31 cellular contexts compared by ENCODE assay signal in the genomic region with DNA sequence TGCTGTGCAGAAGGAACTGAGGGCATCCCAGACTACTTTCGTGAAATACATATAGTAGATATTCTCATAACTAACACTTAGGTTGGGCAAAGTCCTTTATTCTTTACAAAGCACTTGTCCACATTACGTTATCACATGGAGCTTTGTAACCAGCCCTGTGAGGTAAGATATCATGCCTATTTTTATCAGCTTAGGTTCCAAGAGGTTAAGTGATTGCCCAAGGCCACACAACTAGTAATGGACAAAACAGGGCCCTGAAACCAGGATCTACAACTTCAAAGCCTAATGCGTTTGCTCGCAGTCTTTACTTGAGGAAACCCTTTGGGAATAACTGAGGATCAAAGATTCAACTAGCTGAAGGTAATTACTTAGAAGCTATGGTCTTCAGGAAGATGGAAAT.
"Had no signal": no experiment of that assay in that cellular context is flagged by ENCODE, and none has a peak within 500 bp of the region (broad histone marks: within the 10 kb centered on the region; RNA-seq: fewer than 3 reads in every experiment).

No MANE protein-coding gene starts in this region.

- DNase-seq: colonic mucosa; effector CD8-positive, alpha-beta T cell; endodermal cell; foreskin fibroblast; gastrocnemius medialis; head of caudate nucleus; hippocampal formation; left cardiac atrium; left lung; mesenchymal stem cell; mucosa of descending colon; naive B cell; posterior cingulate gyrus; psoas muscle; right cardiac atrium; stimulated activated CD4-positive, alpha-beta T cell treated with anti-CD3 and anti-CD28 coated beads, Interleukin-15, amount 100 ng/mL, for 24 hours; stimulated activated CD4-positive, alpha-beta T cell treated with anti-CD3 and anti-CD28 coated beads, Interleukin-2, amount 100 ng/mL, for 48 hours; stimulated activated naive B cell treated with anti-CD40 and anti-IgM and Interleukin-4, amounts not matched to agents 10 μg/mL and 1 μg/mL and 100 μg/mL, for 72 hours; transverse colon had no signal

- H3K27ac ChIP-seq: colonic mucosa, epithelial cell of prostate, gastrocnemius medialis, left lung, neutrophil, psoas muscle, skin epidermis, thoracic aorta, transverse colon, vagina had no signal

- H3K4me3 ChIP-seq: colonic mucosa, gastrocnemius medialis, left lung, mucosa of descending colon, psoas muscle, skin epidermis, thoracic aorta, transverse colon, vagina had no signal

- H3K4me3 Mint-ChIP-seq: dendritic cell treated with granulocyte-macrophage colony-stimulating factor and Interleukin-4, amounts not matched to agents 40 ng/mL and 50 ng/mL, for 4 days; endodermal cell; mesothelial cell of epicardium; naive B cell; natural killer cell treated with Interleukin-12 subunit alpha and Interleukin-12 subunit beta and Interleukin-15 and Interleukin-18, amount 100 ng/mL, for 72 hours; neural crest cell; stimulated activated naive B cell treated with anti-CD40 and anti-IgM and Interleukin-4, amounts not matched to agents 10 μg/mL and 1 μg/mL and 100 μg/mL, for 72 hours; stimulated activated naive CD8-positive, alpha-beta T cell treated with anti-CD3 and anti-CD28 coated beads, Interleukin-15, Interleukin-2, amounts not matched to agents 100 ng/mL and 50 ng/mL, for 24 hours had no signal

- H3K9me3 Mint-ChIP-seq: dendritic cell treated with granulocyte-macrophage colony-stimulating factor and Interleukin-4, amounts not matched to agents 40 ng/mL and 50 ng/mL, for 4 days; natural killer cell treated with Interleukin-12 subunit alpha and Interleukin-12 subunit beta and Interleukin-15 and Interleukin-18, amount 100 ng/mL, for 72 hours; neural crest cell; stimulated activated naive CD8-positive, alpha-beta T cell treated with anti-CD3 and anti-CD28 coated beads, Interleukin-15, Interleukin-2, amounts not matched to agents 100 ng/mL and 50 ng/mL, for 24 hours had no signal

- ATAC-seq: esophagus mucosa; gastrocnemius medialis; left cardiac atrium; left lung; mucosa of descending colon; natural killer cell treated with Interleukin-12 subunit alpha and Interleukin-12 subunit beta and Interleukin-15 and Interleukin-18, amount 100 ng/mL, for 72 hours; psoas muscle; right cardiac atrium; stimulated activated naive B cell treated with anti-CD40 and anti-IgM and Interleukin-4, amounts not matched to agents 10 μg/mL and 1 μg/mL and 100 μg/mL, for 72 hours had no signal

- FAIRE-seq: islet of Langerhans had no signal

- H3K27ac Mint-ChIP-seq: dendritic cell treated with granulocyte-macrophage colony-stimulating factor and Interleukin-4, amounts not matched to agents 40 ng/mL and 50 ng/mL, for 4 days; endodermal cell; mesothelial cell of epicardium; naive B cell; natural killer cell treated with Interleukin-12 subunit alpha and Interleukin-12 subunit beta and Interleukin-15 and Interleukin-18, amount 100 ng/mL, for 72 hours; stimulated activated naive B cell treated with anti-CD40 and anti-IgM and Interleukin-4, amounts not matched to agents 10 μg/mL and 1 μg/mL and 100 μg/mL, for 72 hours; stimulated activated naive CD8-positive, alpha-beta T cell treated with anti-CD3 and anti-CD28 coated beads, Interleukin-15, Interleukin-2, amounts not matched to agents 100 ng/mL and 50 ng/mL, for 24 hours had no signal

- H3K9me3 ChIP-seq: colonic mucosa, gastrocnemius medialis, left lung, mucosa of descending colon, neutrophil, psoas muscle, thoracic aorta, transverse colon had no signal

- H3K36me3 ChIP-seq: colonic mucosa, gastrocnemius medialis, left lung, neutrophil, thoracic aorta, transverse colon, vagina had no signal

- H3K27me3 Mint-ChIP-seq: dendritic cell treated with granulocyte-macrophage colony-stimulating factor and Interleukin-4, amounts not matched to agents 40 ng/mL and 50 ng/mL, for 4 days; stimulated activated naive CD8-positive, alpha-beta T cell treated with anti-CD3 and anti-CD28 coated beads, Interleukin-15, Interleukin-2, amounts not matched to agents 100 ng/mL and 50 ng/mL, for 24 hours had no signal

- H3K36me3 Mint-ChIP-seq: naive B cell; natural killer cell treated with Interleukin-12 subunit alpha and Interleukin-12 subunit beta and Interleukin-15 and Interleukin-18, amount 100 ng/mL, for 72 hours; stimulated activated naive B cell treated with anti-CD40 and anti-IgM and Interleukin-4, amounts not matched to agents 10 μg/mL and 1 μg/mL and 100 μg/mL, for 72 hours had no signal

- H3K4me1 Mint-ChIP-seq: naive B cell; stimulated activated naive B cell treated with anti-CD40 and anti-IgM and Interleukin-4, amounts not matched to agents 10 μg/mL and 1 μg/mL and 100 μg/mL, for 72 hours had no signal

- H3K27me3 ChIP-seq: colonic mucosa, gastrocnemius medialis, left lung, neutrophil, transverse colon, vagina had no signal

- H3K4me1 ChIP-seq: colonic mucosa, gastrocnemius medialis, left lung, psoas muscle, transverse colon, vagina had no signal
